9 cellular contexts compared by ENCODE assay signal in the genomic region with DNA sequence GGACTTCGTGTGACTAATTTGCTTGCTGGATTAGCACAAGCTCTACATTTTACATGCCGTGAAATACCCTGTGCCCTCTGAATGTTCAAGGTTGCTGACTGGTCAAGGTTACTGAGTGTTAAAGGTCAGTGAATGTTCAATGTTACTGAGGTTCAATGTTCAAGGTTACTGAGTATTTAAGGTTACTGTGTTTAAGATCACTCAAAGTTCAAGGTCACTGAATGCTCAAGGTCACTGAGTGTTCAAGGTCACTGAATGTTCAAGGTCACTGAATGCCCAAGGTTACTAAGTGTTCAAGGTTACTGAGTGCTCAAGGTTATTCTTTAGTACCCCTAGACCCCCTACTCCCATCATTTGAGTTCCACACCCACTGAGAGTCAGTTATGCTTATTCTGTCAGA.
"Had no signal": no experiment of that assay in that cellular context is flagged by ENCODE, and none has a peak within 500 bp of the region (broad histone marks: within the 10 kb centered on the region; RNA-seq: fewer than 3 reads in every experiment).

No MANE protein-coding gene starts in this region.

- H3K4me2 ChIP-seq: GM23338, KMS-11 had no signal

- FAIRE-seq: H1, H54 had no signal

- DNase-seq: H9, HCEC 1CT, HFFc6, IMR-90, KBM-7 had no signal

- H3K4me3 ChIP-seq: GM23338 had no signal

- H3K27ac ChIP-seq: KMS-11 had no signal

- ATAC-seq: GM23338 had no signal
